In the genomic region with DNA sequence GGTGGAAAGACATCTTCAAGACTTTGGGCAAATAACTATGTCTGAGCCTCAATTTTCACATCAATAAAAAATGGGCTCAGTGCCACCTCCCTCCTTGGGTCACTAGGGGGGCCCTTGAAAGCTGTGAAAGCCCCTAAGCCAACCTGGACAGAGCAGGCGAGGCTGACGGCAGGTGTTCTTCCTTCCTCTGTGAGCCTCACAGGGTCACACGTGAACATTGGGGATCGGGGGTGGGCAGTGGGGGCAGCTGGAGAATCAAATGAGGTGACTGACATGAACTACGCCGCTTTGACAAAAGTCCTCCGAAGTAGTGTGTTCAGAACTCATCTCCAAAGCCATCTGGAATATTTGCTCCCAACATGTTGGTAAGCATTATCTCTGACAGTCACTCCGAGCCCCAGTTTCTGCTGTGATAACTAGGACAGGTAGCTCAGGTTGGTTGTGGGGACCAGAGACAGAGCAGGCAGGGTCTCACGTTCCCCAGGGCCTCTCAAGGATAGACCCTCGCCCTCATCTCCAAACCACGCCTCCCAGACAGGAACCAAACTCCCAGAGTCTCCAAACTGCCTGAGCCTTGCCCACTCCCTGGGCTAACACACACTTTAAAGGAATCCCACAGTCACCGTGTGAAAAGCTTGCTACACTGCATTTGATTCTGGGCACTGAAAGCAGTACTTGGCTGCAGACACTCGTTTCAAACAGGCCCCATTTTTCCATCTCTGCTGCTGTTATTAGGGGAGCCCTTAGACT, we compare ENCODE assay signal across 8 cellular contexts. TPM values are rescaled to one million over a fixed set of nuclear protein-coding genes. Genes with fewer than 3 reads are reported as not detected.
DNase-seq lines count a peak whose midpoint lies in the region; ATAC-seq and TF ChIP-seq lines count a peak whose summit lies in the region.

No MANE protein-coding gene starts in this region.

- TF ChIP-seq CTCF in AG09309 (IDR thresholded peaks at IDR 0.05; ENCODE audit: control insufficient read depth, insufficient read depth, low read depth, low read length, missing control alignments) (no peak), HCT116 (IDR thresholded peaks at IDR 0.05 in 2 of 3, conservative IDR thresholded peaks at IDR 0.05 in 1 of 3; ENCODE audit: borderline replicate concordance in 1 of 3, insufficient read depth in 1 of 3, low read depth in 2 of 3, low read length in 2 of 3) (no peak), astrocyte of the spinal cord (IDR thresholded peaks at IDR 0.05; ENCODE audit: low read depth, low read length) (no peak), mesothelial cell of epicardium (IDR thresholded peaks at IDR 0.05; ENCODE audit: unreplicated experiment) (no peak)

- peak overlapping the region; percentile 69 for H2AFZ ChIP-seq in HCT116 (ENCODE audit: low read depth, low read length, poor library complexity, severe bottlenecking)

- H3K9me2 ChIP-seq in HCT116 (ENCODE audit: insufficient read depth), result no peaks in the 10 kb centered on the region

- intact Hi-C loops in HCT116 (cut with micrococcal nuclease), result loop anchor here (5.0 kb wide), 1 partner anchor 803 kb away; no protein-coding TSS in a partner anchor

- no peaks in the 10 kb centered on the region for H3K9me3 Mint-ChIP-seq in mesothelial cell of epicardium

- H3K36me3 ChIP-seq in HCT116 (ENCODE audit: control insufficient read depth in 1 of 2, insufficient read depth in 2 of 2, low read length in 2 of 2), result no peaks in the 10 kb centered on the region

- H3K4me3 Mint-ChIP-seq in mesothelial cell of epicardium, result peak overlapping the region; percentile 71

- peak overlapping the region; percentile 87 for H3K4me2 ChIP-seq in HCT116 (ENCODE audit: low read length)

- ATAC-seq in HCT116 (no peak), HG03521 (IDR thresholded peaks at IDR 0.05; ENCODE audit: unreplicated experiment) (no peak), HG02610 (IDR thresholded peaks at IDR 0.05; ENCODE audit: unreplicated experiment) (no peak)

- peaks cover 32 to 42% of the 10 kb centered on the region in 2 experiments for H3K4me1 ChIP-seq in HCT116 (ENCODE audit: control insufficient read depth in 1 of 2, insufficient read depth in 2 of 2, low read length in 2 of 2)

- CTCF ChIA-PET in HCT116 (lab: Charles Lee), result interaction anchor here (0.7 to 3.1 kb wide), 3 partner anchors 9 to 63 kb away, joined by 3 to 15 read pairs (median 4); no protein-coding TSS in a partner anchor

- H3K27me3 Mint-ChIP-seq in mesothelial cell of epicardium (ENCODE audit: low read depth), result peaks cover 6% of the 10 kb centered on the region

- no peaks in the 10 kb centered on the region for H3K27me3 ChIP-seq in HCT116 (ENCODE audit: insufficient read depth, low read length)

- H3K27ac ChIP-seq in HCT116 (ENCODE audit: low read depth, low read length), result no peak overlapping the region

- peaks cover 31% of the 10 kb centered on the region for H3K4me1 Mint-ChIP-seq in mesothelial cell of epicardium

- BruUV-seq in HCT116 (replicated peaks; lab: Mats Ljungman, UMichigan), result no TSS peak

- no peak overlapping the region for H3K27ac Mint-ChIP-seq in mesothelial cell of epicardium

- POLR2A ChIA-PET in HCT116 (lab: Charles Lee), result interaction anchor here (0.9 kb wide), 1 partner anchor 8 kb away, joined by 3 read pairs; no protein-coding TSS in a partner anchor

- TF ChIP-seq POLR2A in HCT116 (IDR thresholded peaks at IDR 0.05; ENCODE audit: borderline replicate concordance, extremely low read depth, insufficient read depth, insufficient read length), result no peak

- peak overlapping the region; percentile 26; the same call in 1 of the 2 replicates for H3K9ac ChIP-seq in HCT116 (ENCODE audit: low read length)

- no peaks in the 10 kb centered on the region for H4K20me1 ChIP-seq in HCT116 (ENCODE audit: insufficient read depth)

- no peaks in the 10 kb centered on the region for H3K36me3 Mint-ChIP-seq in mesothelial cell of epicardium

- no peaks in the 10 kb centered on the region for H3K9me3 ChIP-seq in HCT116 (ENCODE audit: control insufficient read depth in 1 of 2, insufficient read depth in 1 of 2, low read depth in 1 of 2, low read length in 2 of 2)

- in situ Hi-C loops in astrocyte of the spinal cord (cut with HindIII; ENCODE audit: low sequenced_read_pairs), result no loop called here

- no peak for TF ChIP-seq RAD21 in HCT116 (IDR thresholded peaks at IDR 0.05; ENCODE audit: low read depth)

- H3K79me2 ChIP-seq in HCT116 (ENCODE audit: insufficient read depth, low read length), result peaks cover 6% of the 10 kb centered on the region; the same call in 1 of the 2 replicates

- DNase-seq in AG09309 (ENCODE audit: low read depth), result no peak
- DNase-seq in HCT116 (ENCODE audit: low read depth, low spot score), result no peak
- DNase-seq in astrocyte of the spinal cord (ENCODE audit: low read depth, low spot score), result no peak
- DNase-seq in mesothelial cell of epicardium (ENCODE audit: low spot score in 2 of 2, unreplicated experiment in 2 of 2), result no peak
- no peak for DNase-seq in NCI-H2107 (lab: John Stamatoyannopoulos, UW)
- no peak for DNase-seq in T1000 (lab: John Stamatoyannopoulos, UW)

- H3K4me3 ChIP-seq in AG09309 (ENCODE audit: control insufficient read depth, low read depth, low read length) (peak overlapping the region; percentile 1), HCT116 (replicated peaks in 1 of 2; ENCODE audit: low read depth in 1 of 2, low read length in 2 of 2) (peak overlapping the region; percentile 32 to 87), astrocyte of the spinal cord (ENCODE audit: low read depth, low read length) (peak overlapping the region; percentile 24)

- RAD21 ChIA-PET in HCT116 (lab: Charles Lee; ENCODE audit: low non-redundant PET in 1 of 2, low total read pairs in 2 of 2, uncharacterized antibody in 2 of 2, unreplicated experiment in 2 of 2), result interaction anchor here in 1 of 2 experiments (1.1 kb wide), 1 partner anchor 58 kb away, joined by 3 read pairs; no protein-coding TSS in a partner anchor

TF ChIP-seq in HCT116, 20 proteins besides CTCF, POLR2A, EP300 and RAD21:
- TF ChIP-seq SIN3A (IDR thresholded peaks at IDR 0.05; ENCODE audit: low read depth), result no peak

RNA-seq across cellular contexts. Expression of a gene that starts 0.8 kb away (rescaled TPM):
- total RNA-seq in HCT116 (2021; ENCODE audit: unreplicated experiment) (21.5 TPM), mesothelial cell of epicardium (31.5 to 35.5 TPM (median 34.2 TPM) in 3 replicates)
- 17.3 and 26.4 TPM in 2 replicates for polyA plus RNA-seq in HCT116 (2012)

Comparison
In these comparisons a context has a peak if more than half of its experiments do, and no peak if none do; other contexts are left out.
1. H3K4me3 ChIP-seq: peak in every context shown above with its lines; median percentile 60 in HCT116; 24 in astrocyte of the spinal cord; 1 in AG09309.